26 cellular contexts compared by ENCODE assay signal in the genomic region with DNA sequence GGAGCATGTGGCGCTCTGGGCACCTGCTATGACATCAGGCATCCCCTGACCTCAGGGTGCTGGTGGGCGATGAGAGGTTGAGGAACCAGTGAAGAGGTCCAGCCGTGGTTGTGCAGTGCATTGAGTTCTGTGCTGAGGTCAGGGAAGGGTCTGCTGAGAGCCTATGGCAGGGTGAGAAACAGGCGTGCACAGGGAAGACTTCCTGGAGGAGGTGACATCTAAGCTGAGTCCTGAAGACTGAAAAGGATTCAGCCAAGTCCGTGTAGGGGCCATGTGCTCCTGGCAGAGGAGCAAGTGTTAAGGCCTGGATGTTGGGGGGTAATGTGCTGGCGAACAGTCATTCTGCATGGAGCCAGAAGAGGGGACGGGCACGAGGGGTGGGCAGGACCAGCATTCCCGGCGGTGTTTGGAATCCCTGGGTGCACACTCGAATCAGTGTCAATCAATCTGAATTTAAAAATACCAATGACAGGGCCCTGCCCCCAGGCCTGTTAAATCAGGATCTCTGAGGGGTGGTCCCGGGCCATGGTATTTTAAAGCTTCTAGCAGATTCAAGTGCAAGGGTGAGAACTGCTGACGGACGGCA.
DNase-seq lines count a peak whose midpoint lies in the region; ATAC-seq, FAIRE-seq and TF ChIP-seq lines count a peak whose summit lies in the region.
"Had no signal": no experiment of that assay in that cellular context is flagged by ENCODE, and none has a peak within 500 bp of the region (broad histone marks: within the 10 kb centered on the region; RNA-seq: fewer than 3 reads in every experiment).

No MANE protein-coding gene starts in this region.

- TF ChIP-seq POLR2A in H1 (IDR thresholded peaks at IDR 0.05; ENCODE audit: control extremely low read depth in 1 of 2, low read depth in 2 of 2, low read length in 2 of 2), result no peak

- CTCF ChIA-PET in H1 (lab: Charles Lee; ENCODE audit: partially characterized antibody), result interaction anchor here (1.4 to 1.9 kb wide), 2 partner anchors 67 to 242 kb away, joined by 3 to 5 read pairs; no protein-coding TSS in a partner anchor

- ATAC-seq in left ventricle myocardium superior, result no peak
- ATAC-seq: Panc1 had no signal

- POLR2A ChIA-PET in H1 (lab: Charles Lee; ENCODE audit: partially characterized antibody), result no interaction called here

- peaks cover 0 to 23% (median 8%) of the 10 kb centered on the region in 4 experiments; a peak in 5 of 7 replicates for H3K4me1 ChIP-seq in H1 (replicated peaks in 1 of 4; ENCODE audit: control insufficient read depth in 3 of 4, insufficient read depth in 4 of 4, low read length in 3 of 4)

- peak overlapping the region; percentile 15 to 35 (median 28) for H3K27ac Mint-ChIP-seq in nephron
- no peak overlapping the region for H3K27ac Mint-ChIP-seq in type B pancreatic cell
- H3K27ac Mint-ChIP-seq: CD4-positive, alpha-beta T cell had no signal

- no peak overlapping the region for H3K23ac ChIP-seq in H1 (ENCODE audit: insufficient read length)

- DNase-seq in left ventricle myocardium superior, result peak; percentile 10
- DNase-seq in cardiac septum (ENCODE audit: low spot score), result no peak
- DNase-seq in H1 (ENCODE audit: low read depth in 1 of 2, low spot score in 2 of 2), result no peak
- no peak for DNase-seq in nucleus accumbens (lab: John Stamatoyannopoulos, UW)
- no peak for DNase-seq in type B pancreatic cell (ENCODE audit: extremely low spot score, unreplicated experiment)
- DNase-seq in stimulated activated CD4-positive, alpha-beta T cell treated with anti-CD3 and anti-CD28 coated beads, Interleukin-4, amount 100 ng/mL, for 24 hours, result no peak
- DNase-seq: AML-193; CD4-positive, alpha-beta T cell; COR-L47; DMS53; GM23248; Karpas-422; NCI-H1092; NCI-H1417 treated with DMSO at 0.1 percent for 48 hours; NCI-H1694 treated with DMSO at 0.1 percent for 48 hours; NCI-H2081; NCI-H2227 treated with DMSO at 0.1 percent for 48 hours; NCI-H510A; NCI-H69; SHP77 treated with DMSO at 0.1 percent for 48 hours had no signal

- no peak overlapping the region; the same call in 1 of the 2 replicates for H4K8ac ChIP-seq in H1 (ENCODE audit: extremely low read depth, insufficient read depth, low read length)

- H2BK5ac ChIP-seq in H1 (ENCODE audit: low read depth, low read length), result no peak overlapping the region

- H3K9me3 Mint-ChIP-seq in nephron (no peaks in the 10 kb centered on the region), type B pancreatic cell (no peaks in the 10 kb centered on the region)
- H3K9me3 Mint-ChIP-seq: CD4-positive, alpha-beta T cell had no signal

- peaks cover 14 to 16% of the 10 kb centered on the region in 2 experiments for H4K20me1 ChIP-seq in H1 (replicated peaks in 1 of 2; ENCODE audit: control insufficient read depth in 1 of 2, insufficient read depth in 2 of 2, low read length in 2 of 2)

- no peak overlapping the region for H3K18ac ChIP-seq in H1 (ENCODE audit: extremely low read depth, low read length)

- H3K4me2 ChIP-seq in H1 (ENCODE audit: insufficient read depth in 1 of 2, low read depth in 2 of 2, low read length in 2 of 2), result no peak overlapping the region

- intact Hi-C loops in left ventricle myocardium superior (cut with micrococcal nuclease) (loop anchor here (10.0 kb wide), 1 partner anchor 47 kb away; no protein-coding TSS in a partner anchor), cardiac septum (cut with DNase I) (no loop called here)

- no peaks in the 10 kb centered on the region for H3K9me3 ChIP-seq in H1 (ENCODE audit: insufficient read depth in 2 of 2, low read depth in 1 of 2, low read length in 1 of 2)
- H3K9me3 ChIP-seq: HAP-1 had no signal

- H3K27me3 ChIP-seq in H1 (replicated peaks in 1 of 4; ENCODE audit: control insufficient read depth in 3 of 4, extremely low read depth in 1 of 4, insufficient read depth in 3 of 4, low read length in 3 of 4), result no peaks in the 10 kb centered on the region

- H2BK15ac ChIP-seq in H1 (ENCODE audit: low read length), result no peak overlapping the region

- TF ChIP-seq RAD21 in H1 (IDR thresholded peaks at IDR 0.05 in 1 of 2, conservative IDR thresholded peaks at IDR 0.05 in 1 of 2; ENCODE audit: low read depth in 2 of 2, low read length in 2 of 2), result no peak

- no peak overlapping the region for H3K14ac ChIP-seq in H1 (ENCODE audit: insufficient read length)

- peaks cover 80% of the 10 kb centered on the region for H3K4me1 Mint-ChIP-seq in nephron
- peaks cover 47% of the 10 kb centered on the region for H3K4me1 Mint-ChIP-seq in type B pancreatic cell (ENCODE audit: unreplicated experiment)

- TF ChIP-seq EP300 in H1 (IDR thresholded peaks at IDR 0.05; ENCODE audit: borderline replicate concordance in 1 of 2, low read depth in 2 of 2, low read length in 2 of 2), result no peak

- H4K5ac ChIP-seq in H1 (ENCODE audit: insufficient read length, low read depth, low read length), result no peak overlapping the region

- peaks cover 0 to 49% of the 10 kb centered on the region in 2 experiments; a peak in 1 of 4 replicates for H3K79me2 ChIP-seq in H1 (ENCODE audit: control insufficient read depth in 1 of 2, insufficient read depth in 2 of 2, low read length in 2 of 2)

- H3K9ac ChIP-seq in H1 (replicated peaks in 1 of 4; ENCODE audit: extremely low read depth in 1 of 4, low read depth in 3 of 4, low read length in 3 of 4), result no peak overlapping the region
- H3K9ac ChIP-seq: BLaER1 treated with 17β-estradiol and CSF1 and Interleukin-3, amounts not matched to agents 10 nM and 100 nM; GM23248 had no signal

- 0 out of 2 replicates have a peak, but pooled peaks cover 2% of the 10 kb centered on the region for H3K23me2 ChIP-seq in H1 (ENCODE audit: low read depth, low read length)

- H3K36me3 Mint-ChIP-seq in nephron (ENCODE audit: low read depth) (peaks cover 28% of the 10 kb centered on the region), type B pancreatic cell (peaks cover 18% of the 10 kb centered on the region)

- H2BK12ac ChIP-seq in H1 (ENCODE audit: low read depth, low read length), result 0 out of 2 replicates have a peak overlapping the region, but pooled peaks have one; percentile 9

- no peak overlapping the region for H2BK120ac ChIP-seq in H1 (replicated peaks; ENCODE audit: low read depth, low read length)

- H3K27me3 Mint-ChIP-seq in nephron (ENCODE audit: low read depth) (peaks cover 4% of the 10 kb centered on the region), type B pancreatic cell (peaks cover 16% of the 10 kb centered on the region)

- FAIRE-seq in H1 (lab: Jason Lieb, UNC), result no peak
- FAIRE-seq: GM18507 had no signal

- TF ChIP-seq CTCF in H1 (IDR thresholded peaks at IDR 0.05; ENCODE audit: control extremely low read depth in 1 of 3, insufficient read depth in 1 of 3, low read depth in 1 of 3, low read length in 3 of 3), result no peak
- TF ChIP-seq CTCF in nephron (IDR thresholded peaks at IDR 0.05; ENCODE audit: unreplicated experiment in 3 of 3), result no peak
- TF ChIP-seq CTCF in type B pancreatic cell (conservative IDR thresholded peaks at IDR 0.05), result no peak

- H3K79me1 ChIP-seq in H1 (ENCODE audit: low read depth, low read length), result peaks cover 17% of the 10 kb centered on the region

- no peak overlapping the region for H2BK20ac ChIP-seq in H1 (ENCODE audit: low read length)

- 86% methylated on average over 14 of the region's 14 CpGs; no CpG with 5 or more reads in 1 of the 2 experiments for WGBS in H1 (ENCODE audit: extremely low coverage in 1 of 2, insufficient coverage in 1 of 2, insufficient read length in 1 of 2, insufficient replicate concordance in 2 of 2, low coverage in 1 of 2, low lambda C conversion rate in 2 of 2, missing lambda C conversion rate in 1 of 2), 2 experiments

- H2AK5ac ChIP-seq in H1 (ENCODE audit: low read depth, low read length), result no peak overlapping the region

- H3K36me3 ChIP-seq in H1 (ENCODE audit: control insufficient read depth in 2 of 4, insufficient read depth in 4 of 4, low read length in 3 of 4), result no peaks in the 10 kb centered on the region
- H3K36me3 ChIP-seq: BLaER1 treated with 17β-estradiol and CSF1 and Interleukin-3, amounts not matched to agents 10 nM and 100 nM had no signal

- peak overlapping the region; percentile 7 for H4K91ac ChIP-seq in H1 (replicated peaks; ENCODE audit: insufficient read length, low read length)

- no peak overlapping the region for H2AFZ ChIP-seq in H1 (ENCODE audit: low read length)
- H2AFZ ChIP-seq: GM23248 had no signal

- H3K4me3 Mint-ChIP-seq in nephron, result peak overlapping the region in 1 of 3 experiments; percentile 35
- no peak overlapping the region for H3K4me3 Mint-ChIP-seq in type B pancreatic cell
- H3K4me3 Mint-ChIP-seq: CD4-positive, alpha-beta T cell had no signal

- H3K56ac ChIP-seq in H1 (replicated peaks; ENCODE audit: insufficient read length, low read depth, low read length), result no peak overlapping the region

- no peak overlapping the region for H3K4me3 ChIP-seq in H1 (ENCODE audit: extremely low read depth in 1 of 4, insufficient read depth in 2 of 4, low read depth in 3 of 4, low read length in 4 of 4)
- H3K4me3 ChIP-seq: BLaER1 treated with 17β-estradiol and CSF1 and Interleukin-3, amounts not matched to agents 10 nM and 100 nM; GM23248; HAP-1 had no signal

- H3K27ac ChIP-seq in H1 (ENCODE audit: low read depth, low read length), result no peak overlapping the region; the same call in 1 of the 2 replicates
- H3K27ac ChIP-seq: GM23248, RWPE1 had no signal

- H3K4ac ChIP-seq in H1 (replicated peaks; ENCODE audit: insufficient read length, low read depth, low read length), result no peak overlapping the region

TF ChIP-seq in H1, 55 proteins besides CTCF, POLR2A, EP300 and RAD21:
- TF ChIP-seq, protein P1, sequence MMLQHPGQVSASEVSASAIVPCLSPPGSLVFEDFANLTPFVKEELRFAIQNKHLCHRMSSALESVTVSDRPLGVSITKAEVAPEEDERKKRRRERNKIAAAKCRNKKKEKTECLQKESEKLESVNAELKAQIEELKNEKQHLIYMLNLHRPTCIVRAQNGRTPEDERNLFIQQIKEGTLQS (IDR thresholded peaks at IDR 0.05; ENCODE audit: insufficient read depth, low read depth, low read length), result no peak
TF ChIP-seq in H1: peak in this region for 0.
